Comparison of ENCODE assay signal across 9 cellular contexts in genomic region chr2:236271851-236272250, GRCh38. TPM values are rescaled to one million over a fixed set of nuclear protein-coding genes. Genes with fewer than 3 reads are reported as not detected.
"Had no signal": no experiment of that assay in that cellular context is flagged by ENCODE, and none has a peak within 500 bp of the region (broad histone marks: within the 10 kb centered on the region; RNA-seq: fewer than 3 reads in every experiment).

No MANE protein-coding gene starts in this region.

- H2AFZ ChIP-seq: GM23248 had no signal

- H3K36me3 ChIP-seq: HAP-1 had no signal

- H3K27ac Mint-ChIP-seq: HFFc6 had no signal

- H3K4me3 Mint-ChIP-seq: HFFc6 had no signal

- DNase-seq: GM23248, GOT3, H7, HFFc6, IMR-90 had no signal

- H3K27ac ChIP-seq: GM23248, HL-60 had no signal

- H3K4me1 ChIP-seq: HAP-1 had no signal

- H3K9ac ChIP-seq: GM23248 had no signal

- ATAC-seq: HCT116 had no signal

- H3K4me3 ChIP-seq: GM23248, HAP-1 had no signal

RNA-seq across cellular contexts. Expression of gene ASB18, which starts 7.6 kb away (rescaled TPM):
- total RNA-seq: GM23248, H4, H7, HFFc6, IMR-90 had no signal
